In the genomic region with DNA sequence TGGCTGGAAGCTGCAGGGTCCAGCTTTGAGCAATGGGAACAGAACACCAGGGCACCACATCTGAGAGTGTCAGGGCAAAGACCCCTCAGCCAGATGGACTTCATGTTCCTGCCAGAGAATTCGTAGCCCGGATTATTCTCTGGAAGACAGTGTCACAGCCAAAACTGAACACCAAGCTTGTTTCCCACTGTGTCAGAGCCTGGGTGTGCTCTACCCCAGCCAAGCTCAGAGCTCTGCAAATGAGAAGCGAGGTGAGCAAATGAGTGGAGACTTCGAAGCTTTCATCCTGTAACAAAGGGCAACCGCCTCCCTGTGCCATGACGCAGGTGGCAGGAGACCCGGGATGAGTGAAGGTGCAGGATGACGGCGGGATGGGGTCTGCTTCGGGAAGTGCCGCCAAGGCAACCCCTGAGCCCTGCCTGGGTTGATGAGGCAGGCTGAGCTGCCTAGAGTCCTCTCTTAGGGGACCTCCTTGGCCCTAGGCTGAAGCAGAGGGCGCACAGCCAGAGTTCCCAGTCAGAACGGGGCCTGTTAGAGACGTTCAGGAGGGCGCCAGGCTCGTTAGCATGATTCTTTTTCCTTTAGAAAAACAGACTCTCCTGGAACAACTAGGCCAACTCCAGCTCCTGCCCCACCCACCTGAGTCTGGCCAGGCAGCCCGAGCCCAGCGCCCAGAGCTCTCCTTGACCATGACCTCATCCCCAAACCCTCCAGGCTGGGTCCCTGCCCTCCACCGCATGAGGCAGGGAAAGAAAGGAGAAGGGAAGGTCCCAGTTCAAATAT, we compare ENCODE assay signal across 1 cellular context.
TF ChIP-seq lines count a peak whose summit lies in the region.

No MANE protein-coding gene starts in this region.

TF ChIP-seq in HepG2, 621 proteins besides CTCF, POLR2A, EP300 and RAD21 (continued from another document):
- TF ChIP-seq, protein P1, sequence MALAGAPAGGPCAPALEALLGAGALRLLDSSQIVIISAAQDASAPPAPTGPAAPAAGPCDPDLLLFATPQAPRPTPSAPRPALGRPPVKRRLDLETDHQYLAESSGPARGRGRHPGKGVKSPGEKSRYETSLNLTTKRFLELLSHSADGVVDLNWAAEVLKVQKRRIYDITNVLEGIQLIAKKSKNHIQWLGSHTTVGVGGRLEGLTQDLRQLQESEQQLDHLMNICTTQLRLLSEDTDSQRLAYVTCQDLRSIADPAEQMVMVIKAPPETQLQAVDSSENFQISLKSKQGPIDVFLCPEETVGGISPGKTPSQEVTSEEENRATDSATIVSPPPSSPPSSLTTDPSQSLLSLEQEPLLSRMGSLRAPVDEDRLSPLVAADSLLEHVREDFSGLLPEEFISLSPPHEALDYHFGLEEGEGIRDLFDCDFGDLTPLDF (CRISPR knock-in tag; IDR thresholded peaks at IDR 0.05) = no peak
- TF ChIP-seq, protein P2, sequence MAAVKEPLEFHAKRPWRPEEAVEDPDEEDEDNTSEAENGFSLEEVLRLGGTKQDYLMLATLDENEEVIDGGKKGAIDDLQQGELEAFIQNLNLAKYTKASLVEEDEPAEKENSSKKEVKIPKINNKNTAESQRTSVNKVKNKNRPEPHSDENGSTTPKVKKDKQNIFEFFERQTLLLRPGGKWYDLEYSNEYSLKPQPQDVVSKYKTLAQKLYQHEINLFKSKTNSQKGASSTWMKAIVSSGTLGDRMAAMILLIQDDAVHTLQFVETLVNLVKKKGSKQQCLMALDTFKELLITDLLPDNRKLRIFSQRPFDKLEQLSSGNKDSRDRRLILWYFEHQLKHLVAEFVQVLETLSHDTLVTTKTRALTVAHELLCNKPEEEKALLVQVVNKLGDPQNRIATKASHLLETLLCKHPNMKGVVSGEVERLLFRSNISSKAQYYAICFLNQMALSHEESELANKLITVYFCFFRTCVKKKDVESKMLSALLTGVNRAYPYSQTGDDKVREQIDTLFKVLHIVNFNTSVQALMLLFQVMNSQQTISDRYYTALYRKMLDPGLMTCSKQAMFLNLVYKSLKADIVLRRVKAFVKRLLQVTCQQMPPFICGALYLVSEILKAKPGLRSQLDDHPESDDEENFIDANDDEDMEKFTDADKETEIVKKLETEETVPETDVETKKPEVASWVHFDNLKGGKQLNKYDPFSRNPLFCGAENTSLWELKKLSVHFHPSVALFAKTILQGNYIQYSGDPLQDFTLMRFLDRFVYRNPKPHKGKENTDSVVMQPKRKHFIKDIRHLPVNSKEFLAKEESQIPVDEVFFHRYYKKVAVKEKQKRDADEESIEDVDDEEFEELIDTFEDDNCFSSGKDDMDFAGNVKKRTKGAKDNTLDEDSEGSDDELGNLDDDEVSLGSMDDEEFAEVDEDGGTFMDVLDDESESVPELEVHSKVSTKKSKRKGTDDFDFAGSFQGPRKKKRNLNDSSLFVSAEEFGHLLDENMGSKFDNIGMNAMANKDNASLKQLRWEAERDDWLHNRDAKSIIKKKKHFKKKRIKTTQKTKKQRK (IDR thresholded peaks at IDR 0.05; ENCODE audit: low read length) = no peak
- TF ChIP-seq, protein P3, sequence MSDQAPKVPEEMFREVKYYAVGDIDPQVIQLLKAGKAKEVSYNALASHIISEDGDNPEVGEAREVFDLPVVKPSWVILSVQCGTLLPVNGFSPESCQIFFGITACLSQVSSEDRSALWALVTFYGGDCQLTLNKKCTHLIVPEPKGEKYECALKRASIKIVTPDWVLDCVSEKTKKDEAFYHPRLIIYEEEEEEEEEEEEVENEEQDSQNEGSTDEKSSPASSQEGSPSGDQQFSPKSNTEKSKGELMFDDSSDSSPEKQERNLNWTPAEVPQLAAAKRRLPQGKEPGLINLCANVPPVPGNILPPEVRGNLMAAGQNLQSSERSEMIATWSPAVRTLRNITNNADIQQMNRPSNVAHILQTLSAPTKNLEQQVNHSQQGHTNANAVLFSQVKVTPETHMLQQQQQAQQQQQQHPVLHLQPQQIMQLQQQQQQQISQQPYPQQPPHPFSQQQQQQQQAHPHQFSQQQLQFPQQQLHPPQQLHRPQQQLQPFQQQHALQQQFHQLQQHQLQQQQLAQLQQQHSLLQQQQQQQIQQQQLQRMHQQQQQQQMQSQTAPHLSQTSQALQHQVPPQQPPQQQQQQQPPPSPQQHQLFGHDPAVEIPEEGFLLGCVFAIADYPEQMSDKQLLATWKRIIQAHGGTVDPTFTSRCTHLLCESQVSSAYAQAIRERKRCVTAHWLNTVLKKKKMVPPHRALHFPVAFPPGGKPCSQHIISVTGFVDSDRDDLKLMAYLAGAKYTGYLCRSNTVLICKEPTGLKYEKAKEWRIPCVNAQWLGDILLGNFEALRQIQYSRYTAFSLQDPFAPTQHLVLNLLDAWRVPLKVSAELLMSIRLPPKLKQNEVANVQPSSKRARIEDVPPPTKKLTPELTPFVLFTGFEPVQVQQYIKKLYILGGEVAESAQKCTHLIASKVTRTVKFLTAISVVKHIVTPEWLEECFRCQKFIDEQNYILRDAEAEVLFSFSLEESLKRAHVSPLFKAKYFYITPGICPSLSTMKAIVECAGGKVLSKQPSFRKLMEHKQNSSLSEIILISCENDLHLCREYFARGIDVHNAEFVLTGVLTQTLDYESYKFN (CRISPR knock-in tag; conservative IDR thresholded peaks at IDR 0.05) = no peak
- TF ChIP-seq, protein P4, sequence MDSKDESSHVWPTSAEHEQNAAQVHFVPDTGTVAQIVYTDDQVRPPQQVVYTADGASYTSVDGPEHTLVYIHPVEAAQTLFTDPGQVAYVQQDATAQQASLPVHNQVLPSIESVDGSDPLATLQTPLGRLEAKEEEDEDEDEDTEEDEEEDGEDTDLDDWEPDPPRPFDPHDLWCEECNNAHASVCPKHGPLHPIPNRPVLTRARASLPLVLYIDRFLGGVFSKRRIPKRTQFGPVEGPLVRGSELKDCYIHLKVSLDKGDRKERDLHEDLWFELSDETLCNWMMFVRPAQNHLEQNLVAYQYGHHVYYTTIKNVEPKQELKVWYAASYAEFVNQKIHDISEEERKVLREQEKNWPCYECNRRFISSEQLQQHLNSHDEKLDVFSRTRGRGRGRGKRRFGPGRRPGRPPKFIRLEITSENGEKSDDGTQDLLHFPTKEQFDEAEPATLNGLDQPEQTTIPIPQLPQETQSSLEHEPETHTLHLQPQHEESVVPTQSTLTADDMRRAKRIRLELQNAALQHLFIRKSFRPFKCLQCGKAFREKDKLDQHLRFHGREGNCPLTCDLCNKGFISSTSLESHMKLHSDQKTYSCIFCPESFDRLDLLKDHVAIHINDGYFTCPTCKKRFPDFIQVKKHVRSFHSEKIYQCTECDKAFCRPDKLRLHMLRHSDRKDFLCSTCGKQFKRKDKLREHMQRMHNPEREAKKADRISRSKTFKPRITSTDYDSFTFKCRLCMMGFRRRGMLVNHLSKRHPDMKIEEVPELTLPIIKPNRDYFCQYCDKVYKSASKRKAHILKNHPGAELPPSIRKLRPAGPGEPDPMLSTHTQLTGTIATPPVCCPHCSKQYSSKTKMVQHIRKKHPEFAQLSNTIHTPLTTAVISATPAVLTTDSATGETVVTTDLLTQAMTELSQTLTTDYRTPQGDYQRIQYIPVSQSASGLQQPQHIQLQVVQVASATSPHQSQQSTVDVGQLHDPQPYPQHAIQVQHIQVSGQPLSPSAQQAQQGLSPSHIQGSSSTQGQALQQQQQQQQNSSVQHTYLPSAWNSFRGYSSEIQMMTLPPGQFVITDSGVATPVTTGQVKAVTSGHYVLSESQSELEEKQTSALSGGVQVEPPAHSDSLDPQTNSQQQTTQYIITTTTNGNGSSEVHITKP (CRISPR knock-in tag; IDR thresholded peaks at IDR 0.05; ENCODE audit: low read depth) = no peak
- TF ChIP-seq PHB2 (IDR thresholded peaks at IDR 0.05; ENCODE audit: partially characterized antibody) (no peak), ZNF292 (CRISPR knock-in tag; IDR thresholded peaks at IDR 0.05; ENCODE audit: borderline replicate concordance, low read depth) (no peak), FOXC1 (CRISPR knock-in tag; IDR thresholded peaks at IDR 0.05; ENCODE audit: borderline replicate concordance) (no peak)
- TF ChIP-seq, protein P5, sequence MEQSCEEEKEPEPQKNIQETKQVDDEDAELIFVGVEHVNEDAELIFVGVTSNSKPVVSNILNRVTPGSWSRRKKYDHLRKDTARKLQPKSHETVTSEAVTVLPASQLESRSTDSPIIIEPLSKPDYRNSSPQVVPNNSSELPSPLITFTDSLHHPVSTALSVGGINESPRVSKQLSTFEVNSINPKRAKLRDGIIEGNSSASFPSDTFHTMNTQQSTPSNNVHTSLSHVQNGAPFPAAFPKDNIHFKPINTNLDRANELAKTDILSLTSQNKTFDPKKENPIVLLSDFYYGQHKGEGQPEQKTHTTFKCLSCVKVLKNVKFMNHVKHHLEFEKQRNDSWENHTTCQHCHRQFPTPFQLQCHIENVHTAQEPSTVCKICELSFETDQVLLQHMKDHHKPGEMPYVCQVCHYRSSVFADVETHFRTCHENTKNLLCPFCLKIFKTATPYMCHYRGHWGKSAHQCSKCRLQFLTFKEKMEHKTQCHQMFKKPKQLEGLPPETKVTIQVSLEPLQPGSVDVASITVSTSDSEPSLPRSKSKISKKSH (CRISPR knock-in tag; IDR thresholded peaks at IDR 0.05; ENCODE audit: borderline replicate concordance) = no peak
- TF ChIP-seq, protein P6, sequence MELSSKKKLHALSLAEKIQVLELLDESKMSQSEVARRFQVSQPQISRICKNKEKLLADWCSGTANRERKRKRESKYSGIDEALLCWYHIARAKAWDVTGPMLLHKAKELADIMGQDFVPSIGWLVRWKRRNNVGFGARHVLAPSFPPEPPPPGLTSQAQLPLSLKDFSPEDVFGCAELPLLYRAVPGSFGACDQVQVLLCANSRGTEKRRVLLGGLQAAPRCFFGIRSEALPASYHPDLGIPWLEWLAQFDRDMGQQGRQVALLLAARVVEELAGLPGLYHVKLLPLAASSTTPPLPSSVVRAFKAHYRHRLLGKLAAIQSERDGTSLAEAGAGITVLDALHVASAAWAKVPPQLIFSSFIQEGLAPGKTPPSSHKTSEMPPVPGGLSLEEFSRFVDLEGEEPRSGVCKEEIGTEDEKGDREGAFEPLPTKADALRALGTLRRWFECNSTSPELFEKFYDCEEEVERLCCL (CRISPR knock-in tag; IDR thresholded peaks at IDR 0.05; ENCODE audit: borderline replicate concordance) = no peak
- TF ChIP-seq, protein P7, sequence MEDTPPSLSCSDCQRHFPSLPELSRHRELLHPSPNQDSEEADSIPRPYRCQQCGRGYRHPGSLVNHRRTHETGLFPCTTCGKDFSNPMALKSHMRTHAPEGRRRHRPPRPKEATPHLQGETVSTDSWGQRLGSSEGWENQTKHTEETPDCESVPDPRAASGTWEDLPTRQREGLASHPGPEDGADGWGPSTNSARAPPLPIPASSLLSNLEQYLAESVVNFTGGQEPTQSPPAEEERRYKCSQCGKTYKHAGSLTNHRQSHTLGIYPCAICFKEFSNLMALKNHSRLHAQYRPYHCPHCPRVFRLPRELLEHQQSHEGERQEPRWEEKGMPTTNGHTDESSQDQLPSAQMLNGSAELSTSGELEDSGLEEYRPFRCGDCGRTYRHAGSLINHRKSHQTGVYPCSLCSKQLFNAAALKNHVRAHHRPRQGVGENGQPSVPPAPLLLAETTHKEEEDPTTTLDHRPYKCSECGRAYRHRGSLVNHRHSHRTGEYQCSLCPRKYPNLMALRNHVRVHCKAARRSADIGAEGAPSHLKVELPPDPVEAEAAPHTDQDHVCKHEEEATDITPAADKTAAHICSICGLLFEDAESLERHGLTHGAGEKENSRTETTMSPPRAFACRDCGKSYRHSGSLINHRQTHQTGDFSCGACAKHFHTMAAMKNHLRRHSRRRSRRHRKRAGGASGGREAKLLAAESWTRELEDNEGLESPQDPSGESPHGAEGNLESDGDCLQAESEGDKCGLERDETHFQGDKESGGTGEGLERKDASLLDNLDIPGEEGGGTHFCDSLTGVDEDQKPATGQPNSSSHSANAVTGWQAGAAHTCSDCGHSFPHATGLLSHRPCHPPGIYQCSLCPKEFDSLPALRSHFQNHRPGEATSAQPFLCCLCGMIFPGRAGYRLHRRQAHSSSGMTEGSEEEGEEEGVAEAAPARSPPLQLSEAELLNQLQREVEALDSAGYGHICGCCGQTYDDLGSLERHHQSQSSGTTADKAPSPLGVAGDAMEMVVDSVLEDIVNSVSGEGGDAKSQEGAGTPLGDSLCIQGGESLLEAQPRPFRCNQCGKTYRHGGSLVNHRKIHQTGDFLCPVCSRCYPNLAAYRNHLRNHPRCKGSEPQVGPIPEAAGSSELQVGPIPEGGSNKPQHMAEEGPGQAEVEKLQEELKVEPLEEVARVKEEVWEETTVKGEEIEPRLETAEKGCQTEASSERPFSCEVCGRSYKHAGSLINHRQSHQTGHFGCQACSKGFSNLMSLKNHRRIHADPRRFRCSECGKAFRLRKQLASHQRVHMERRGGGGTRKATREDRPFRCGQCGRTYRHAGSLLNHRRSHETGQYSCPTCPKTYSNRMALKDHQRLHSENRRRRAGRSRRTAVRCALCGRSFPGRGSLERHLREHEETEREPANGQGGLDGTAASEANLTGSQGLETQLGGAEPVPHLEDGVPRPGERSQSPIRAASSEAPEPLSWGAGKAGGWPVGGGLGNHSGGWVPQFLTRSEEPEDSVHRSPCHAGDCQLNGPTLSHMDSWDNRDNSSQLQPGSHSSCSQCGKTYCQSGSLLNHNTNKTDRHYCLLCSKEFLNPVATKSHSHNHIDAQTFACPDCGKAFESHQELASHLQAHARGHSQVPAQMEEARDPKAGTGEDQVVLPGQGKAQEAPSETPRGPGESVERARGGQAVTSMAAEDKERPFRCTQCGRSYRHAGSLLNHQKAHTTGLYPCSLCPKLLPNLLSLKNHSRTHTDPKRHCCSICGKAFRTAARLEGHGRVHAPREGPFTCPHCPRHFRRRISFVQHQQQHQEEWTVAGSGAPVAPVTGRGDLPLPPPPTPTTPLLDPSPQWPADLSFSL (CRISPR knock-in tag; IDR thresholded peaks at IDR 0.05) = no peak
